Comparison of ENCODE assay signal across 2 cellular contexts in genomic region chr4:172898715-172899114, GRCh38.
TF ChIP-seq lines count a peak whose summit lies in the region.

No MANE protein-coding gene starts in this region.

TF ChIP-seq in K562, 482 proteins besides CTCF, POLR2A, EP300 and RAD21 (continues in another document):
- TF ChIP-seq ZFPM2 (CRISPR knock-in tag; IDR thresholded peaks at IDR 0.05) (no peak), CBFA2T3 (IDR thresholded peaks at IDR 0.05) (peak; percentile 66), NCOR1 (IDR thresholded peaks at IDR 0.05) (peak; percentile 22), ARID1B (IDR thresholded peaks at IDR 0.05) (peak; percentile 56), HOMEZ (CRISPR knock-in tag; IDR thresholded peaks at IDR 0.05) (no peak), GTF2A2 (tag; IDR thresholded peaks at IDR 0.05) (no peak), ZC3H11A (IDR thresholded peaks at IDR 0.05; ENCODE audit: low read depth, low read length) (no peak), FOXA3 (CRISPR knock-in tag; conservative IDR thresholded peaks at IDR 0.05 in 1 of 2, IDR thresholded peaks at IDR 0.05 in 1 of 2) (no peak), CBX3 (IDR thresholded peaks at IDR 0.05; ENCODE audit: borderline replicate concordance in 1 of 2, low read length in 2 of 2) (no peak), TBP (optimal IDR thresholded peaks at IDR 0.05; ENCODE audit: low read depth, low read length) (no peak), TEAD4 (IDR thresholded peaks at IDR 0.05; ENCODE audit: low read length) (0 out of 2 replicates have a peak, but pooled peaks have one; percentile 28), TEAD4 (CRISPR knock-in tag; IDR thresholded peaks at IDR 0.05; ENCODE audit: borderline replicate concordance) (no peak), MTA2 (IDR thresholded peaks at IDR 0.05; ENCODE audit: low read depth) (peak; percentile 45; the same call in 1 of the 2 replicates), NELFE (IDR thresholded peaks at IDR 0.05; ENCODE audit: insufficient read depth, insufficient read length) (no peak), KAT8 (IDR thresholded peaks at IDR 0.05; ENCODE audit: low read depth) (no peak), SOX6 (IDR thresholded peaks at IDR 0.05) (no peak), ZNF79 (CRISPR knock-in tag; IDR thresholded peaks at IDR 0.05; ENCODE audit: low read depth) (no peak), HBP1 (CRISPR knock-in tag; IDR thresholded peaks at IDR 0.05) (no peak), ZNF239 (CRISPR knock-in tag; IDR thresholded peaks at IDR 0.05) (no peak), POLR3A (IDR thresholded peaks at IDR 0.05; ENCODE audit: borderline replicate concordance, extremely low read depth, insufficient read depth, insufficient read length) (no peak), HOXB6 (CRISPR knock-in tag; IDR thresholded peaks at IDR 0.05; ENCODE audit: borderline replicate concordance) (no peak), TAL1 (IDR thresholded peaks at IDR 0.05) (peak; percentile 70), ZNF282 (CRISPR knock-in tag; IDR thresholded peaks at IDR 0.05) (no peak), CCAR2 (IDR thresholded peaks at IDR 0.05; ENCODE audit: low read depth, low read length) (no peak), CBFA2T2 (conservative IDR thresholded peaks at IDR 0.05) (peak; percentile 64), PTBP1 (IDR thresholded peaks at IDR 0.05; ENCODE audit: low read depth, low read length) (no peak), CHD1 (IDR thresholded peaks at IDR 0.05; ENCODE audit: low read length) (no peak), PCBP1 (IDR thresholded peaks at IDR 0.05; ENCODE audit: low read depth, low read length, poor library complexity, severe bottlenecking) (no peak), MECOM (CRISPR knock-in tag; IDR thresholded peaks at IDR 0.05) (no peak), MAFF (IDR thresholded peaks at IDR 0.05; ENCODE audit: low read length) (no peak), NRF1 (conservative IDR thresholded peaks at IDR 0.05 in 1 of 2, IDR thresholded peaks at IDR 0.05 in 1 of 2) (no peak), SIN3B (IDR thresholded peaks at IDR 0.05; ENCODE audit: low read depth) (no peak), ATF4 (CRISPR knock-in tag; IDR thresholded peaks at IDR 0.05) (no peak), HNRNPH1 (optimal IDR thresholded peaks at IDR 0.05; ENCODE audit: low read depth, low read length) (no peak), SAFB2 (IDR thresholded peaks at IDR 0.05; ENCODE audit: borderline replicate concordance, low read depth, low read length, severe bottlenecking) (no peak)
- TF ChIP-seq, protein P1, sequence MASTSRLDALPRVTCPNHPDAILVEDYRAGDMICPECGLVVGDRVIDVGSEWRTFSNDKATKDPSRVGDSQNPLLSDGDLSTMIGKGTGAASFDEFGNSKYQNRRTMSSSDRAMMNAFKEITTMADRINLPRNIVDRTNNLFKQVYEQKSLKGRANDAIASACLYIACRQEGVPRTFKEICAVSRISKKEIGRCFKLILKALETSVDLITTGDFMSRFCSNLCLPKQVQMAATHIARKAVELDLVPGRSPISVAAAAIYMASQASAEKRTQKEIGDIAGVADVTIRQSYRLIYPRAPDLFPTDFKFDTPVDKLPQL (IDR thresholded peaks at IDR 0.05; ENCODE audit: extremely low read depth, insufficient read length), result no peak
- TF ChIP-seq, protein P2, sequence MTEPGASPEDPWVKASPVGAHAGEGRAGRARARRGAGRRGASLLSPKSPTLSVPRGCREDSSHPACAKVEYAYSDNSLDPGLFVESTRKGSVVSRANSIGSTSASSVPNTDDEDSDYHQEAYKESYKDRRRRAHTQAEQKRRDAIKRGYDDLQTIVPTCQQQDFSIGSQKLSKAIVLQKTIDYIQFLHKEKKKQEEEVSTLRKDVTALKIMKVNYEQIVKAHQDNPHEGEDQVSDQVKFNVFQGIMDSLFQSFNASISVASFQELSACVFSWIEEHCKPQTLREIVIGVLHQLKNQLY (CRISPR knock-in tag; conservative IDR thresholded peaks at IDR 0.05), result no peak

TF ChIP-seq in SK-N-SH, 30 proteins besides CTCF, POLR2A, EP300 and RAD21:
- TF ChIP-seq EZH2phosphoT487 (IDR thresholded peaks at IDR 0.05; ENCODE audit: borderline replicate concordance, low read depth) (no peak), NRF1 (IDR thresholded peaks at IDR 0.05; ENCODE audit: low read depth, low read length) (no peak)
- TF ChIP-seq, protein P3, sequence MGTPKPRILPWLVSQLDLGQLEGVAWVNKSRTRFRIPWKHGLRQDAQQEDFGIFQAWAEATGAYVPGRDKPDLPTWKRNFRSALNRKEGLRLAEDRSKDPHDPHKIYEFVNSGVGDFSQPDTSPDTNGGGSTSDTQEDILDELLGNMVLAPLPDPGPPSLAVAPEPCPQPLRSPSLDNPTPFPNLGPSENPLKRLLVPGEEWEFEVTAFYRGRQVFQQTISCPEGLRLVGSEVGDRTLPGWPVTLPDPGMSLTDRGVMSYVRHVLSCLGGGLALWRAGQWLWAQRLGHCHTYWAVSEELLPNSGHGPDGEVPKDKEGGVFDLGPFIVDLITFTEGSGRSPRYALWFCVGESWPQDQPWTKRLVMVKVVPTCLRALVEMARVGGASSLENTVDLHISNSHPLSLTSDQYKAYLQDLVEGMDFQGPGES (IDR thresholded peaks at IDR 0.05; ENCODE audit: low read depth, low read length), result no peak
